8 cellular contexts compared by ENCODE assay signal in the genomic region with DNA sequence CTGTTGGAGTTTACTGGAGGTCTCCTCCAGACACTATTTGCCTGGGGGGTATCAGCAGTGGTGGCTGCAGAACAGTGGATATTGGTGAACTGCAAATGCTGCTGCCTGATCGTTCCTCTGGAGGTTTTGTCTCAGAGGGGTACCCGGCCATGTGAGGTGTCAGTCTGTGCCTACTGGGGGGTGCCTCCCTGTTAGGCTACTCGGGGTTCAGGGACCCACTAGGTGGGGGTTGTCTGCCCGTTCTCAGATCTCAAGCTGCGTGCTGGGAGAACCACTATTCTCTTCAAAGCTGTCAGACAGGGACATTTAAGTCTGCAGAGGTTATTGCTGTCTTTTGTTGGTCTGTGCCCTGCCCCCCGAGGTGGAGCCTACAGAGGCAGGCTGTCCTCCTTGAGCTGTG.
DNase-seq lines count a peak whose midpoint lies in the region; ATAC-seq, FAIRE-seq and TF ChIP-seq lines count a peak whose summit lies in the region.
"Not testable (repeated sequence)": the region's sequence is repeated elsewhere in the genome, so short reads cannot be mapped to it uniquely, and the experiment has no call there.

No MANE protein-coding gene starts in this region.

- not testable (repeated sequence) for H3K36me3 ChIP-seq in kidney (ENCODE audit: control insufficient read depth in 1 of 2, insufficient read depth in 2 of 2, low read length in 2 of 2); right lobe of liver

- FAIRE-seq in kidney (lab: Jason Lieb, UNC): not testable (repeated sequence)

- WGBS in right lobe of liver (ENCODE audit: insufficient coverage, low coverage, low lambda C conversion rate, missing lambda C conversion rate): 43% methylated on average over 4 of the region's 6 CpGs

- not testable (repeated sequence) for H3K9me3 ChIP-seq in kidney (ENCODE audit: control insufficient read depth in 1 of 2, low read length in 2 of 2); right lobe of liver

- TF ChIP-seq POLR2A in right lobe of liver (IDR thresholded peaks at IDR 0.05): not testable (repeated sequence)

- DNase-seq in activated CD4-positive, alpha-beta T cell treated with anti-CD3 and anti-CD28 coated beads for 48 hours: peak; percentile 1
- DNase-seq in activated CD8-positive, alpha-beta memory T cell treated with anti-CD3 and anti-CD28 coated beads, Interleukin-2, amount 50 U/mL, for 48 hours: peak; percentile 4
- DNase-seq in activated naive CD4-positive, alpha-beta T cell treated with anti-CD3 and anti-CD28 coated beads, Interleukin-2, amount 50 U/mL, for 16 hours: peak; percentile 1
- DNase-seq in Right ventricle myocardium superior (peak; percentile 11), kidney (peak; percentile 22), right lobe of liver (peak in 2 of 3 donors; percentile 15 to 19), posterior vena cava (ENCODE audit: low spot score) (peak; percentile 29), ureter (ENCODE audit: low spot score) (peak; percentile 28)

- intact Hi-C loops in Right ventricle myocardium superior (cut with DNase I); kidney (cut with DNase I); right lobe of liver (cut with DNase I); posterior vena cava (cut with DNase I): not testable (repeated sequence)

- not testable (repeated sequence) for H3K27me3 ChIP-seq in right lobe of liver

- not testable (repeated sequence) for H3K4me3 ChIP-seq in kidney (ENCODE audit: low read length in 2 of 2); right lobe of liver

- not testable (repeated sequence) for H3K4me1 ChIP-seq in kidney (ENCODE audit: control insufficient read depth in 1 of 2, insufficient read depth in 1 of 2, low read depth in 1 of 2, low read length in 2 of 2); right lobe of liver

- ATAC-seq in Right ventricle myocardium superior (ENCODE audit: poor library complexity); right lobe of liver: not testable (repeated sequence)

- not testable (repeated sequence) for H3K27ac ChIP-seq in kidney (ENCODE audit: low read depth in 2 of 2, low read length in 2 of 2); right lobe of liver

- H3K9ac ChIP-seq in kidney (ENCODE audit: low read length in 2 of 2): not testable (repeated sequence)

- not testable (repeated sequence) for TF ChIP-seq CTCF in kidney (IDR thresholded peaks at IDR 0.05; ENCODE audit: borderline replicate concordance, extremely low read depth, insufficient read depth); right lobe of liver (IDR thresholded peaks at IDR 0.05)
